17 cellular contexts compared by ENCODE assay signal in the genomic region with DNA sequence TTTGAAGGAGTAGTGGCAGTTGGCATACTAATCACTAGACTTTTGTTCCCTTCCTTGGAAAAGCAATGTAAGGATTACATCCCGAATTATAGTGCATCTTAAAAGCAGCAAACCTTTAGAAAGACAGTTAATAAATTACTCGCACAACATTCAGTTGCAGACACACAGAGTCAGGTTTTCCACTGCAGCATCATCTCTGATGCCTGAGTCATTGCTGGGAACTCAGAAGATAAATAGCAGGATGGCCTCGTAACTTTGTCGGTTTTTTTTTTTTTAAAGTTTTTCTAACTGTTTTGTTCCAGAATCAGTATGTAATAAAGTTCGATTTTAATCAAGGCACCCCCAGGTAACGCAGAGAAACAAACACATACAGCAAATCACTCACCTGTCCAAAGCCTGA. TPM values are rescaled to one million over a fixed set of nuclear protein-coding genes. Genes with fewer than 3 reads are reported as not detected.
DNase-seq lines count a peak whose midpoint lies in the region; ATAC-seq and TF ChIP-seq lines count a peak whose summit lies in the region.
"Had no signal": no experiment of that assay in that cellular context is flagged by ENCODE, and none has a peak within 500 bp of the region (broad histone marks: within the 10 kb centered on the region; RNA-seq: fewer than 3 reads in every experiment).

No MANE protein-coding gene starts in this region.

- H3K27ac Mint-ChIP-seq in activated T-cell treated with anti-CD3 and anti-CD28 coated beads, Interleukin-2, amount 50 U/mL, for 72 hours, result peak overlapping the region; percentile 93

- no peaks in the 10 kb centered on the region for H3K9me3 Mint-ChIP-seq in activated T-cell treated with anti-CD3 and anti-CD28 coated beads, Interleukin-2, amount 50 U/mL, for 72 hours

- peaks cover 17 to 30% of the 10 kb centered on the region in 2 donors for H3K36me3 Mint-ChIP-seq in activated T-cell treated with anti-CD3 and anti-CD28 coated beads, Interleukin-2, amount 50 U/mL, for 72 hours (ENCODE audit: insufficient read depth in 2 of 2)

- H3K4me3 ChIP-seq in fibroblast of mammary gland (ENCODE audit: control insufficient read depth, low read depth, low read length), result no peak overlapping the region
- H3K4me3 ChIP-seq: gastrocnemius medialis, GM12878, upper lobe of right lung had no signal

- peak; percentile 44 to 61 for ATAC-seq in activated T-cell treated with anti-CD3 and anti-CD28 coated beads, Interleukin-2, amount 50 U/mL, for 72 hours (replicated peaks in 1 of 2)
- ATAC-seq: gastrocnemius medialis, GM12878, upper lobe of right lung had no signal

- peak overlapping the region in 1 of 2 donors; percentile 43 for H3K4me3 Mint-ChIP-seq in activated T-cell treated with anti-CD3 and anti-CD28 coated beads, Interleukin-2, amount 50 U/mL, for 72 hours

- DNase-seq in stimulated activated CD4-positive, alpha-beta T cell treated with anti-CD3 and anti-CD28 coated beads, Interleukin-1b, Interleukin-23, amount 100 ng/mL, for 48 hours, result peak; percentile 48
- DNase-seq in stimulated activated CD4-positive, alpha-beta T cell treated with anti-CD3 and anti-CD28 coated beads, Interleukin-4, amount 100 ng/mL, for 1 hour, result no peak
- peak in 1 of 2 donors; percentile 25 for DNase-seq in activated T-cell treated with anti-CD3 and anti-CD28 coated beads, Interleukin-2, amount 50 U/mL, for 72 hours
- DNase-seq in fibroblast of mammary gland (ENCODE audit: low read depth) (peak; percentile 48), UCSD-AML1 (lab: John Stamatoyannopoulos, UW; ENCODE audit: unreplicated experiment) (no peak), NCI-H1694 treated with DMSO at 0.1 percent for 48 hours (lab: John Stamatoyannopoulos, UW) (no peak), amniotic stem cell (lab: John Stamatoyannopoulos, UW) (no peak)
- DNase-seq in activated CD8-positive, alpha-beta memory T cell treated with anti-CD3 and anti-CD28 coated beads, Interleukin-2, amount 50 U/mL, for 4 hours, result no peak
- DNase-seq: amygdala; effector CD8-positive, alpha-beta T cell; gastrocnemius medialis; NCI-H446; posterior cingulate gyrus; stimulated activated CD8-positive, alpha-beta memory T cell treated with anti-CD3 and anti-CD28 coated beads, Interleukin-4, amount 100 ng/mL, for 48 hours; upper lobe of right lung had no signal

- no peaks in the 10 kb centered on the region for H3K27me3 Mint-ChIP-seq in activated T-cell treated with anti-CD3 and anti-CD28 coated beads, Interleukin-2, amount 50 U/mL, for 72 hours (ENCODE audit: low read depth)

- H3K4me1 Mint-ChIP-seq in activated T-cell treated with anti-CD3 and anti-CD28 coated beads, Interleukin-2, amount 50 U/mL, for 72 hours (ENCODE audit: low read depth), result peaks cover 61% of the 10 kb centered on the region

- TF ChIP-seq CTCF in fibroblast of mammary gland (conservative IDR thresholded peaks at IDR 0.05; ENCODE audit: control insufficient read depth, insufficient read depth, low read depth, low read length), result no peak

RNA-seq across cellular contexts. Expression of a gene that starts 34.3 kb away (rescaled TPM):
- total RNA-seq in activated T-cell treated with anti-CD3 and anti-CD28 coated beads, Interleukin-2, amount 50 U/mL, for 72 hours, result not detected
- total RNA-seq: gastrocnemius medialis, GM12878, mononuclear cell, upper lobe of right lung had no signal

Comparison
In these comparisons a context has a peak if more than half of its experiments do, and no peak if none do; other contexts are left out.
1. DNase-seq: peak in stimulated activated CD4-positive, alpha-beta T cell treated with anti-CD3 and anti-CD28 coated beads, Interleukin-1b, Interleukin-23, amount 100 ng/mL, for 48 hours (single experiment) and fibroblast of mammary gland (single experiment); none in stimulated activated CD4-positive, alpha-beta T cell treated with anti-CD3 and anti-CD28 coated beads, Interleukin-4, amount 100 ng/mL, for 1 hour (single experiment), activated CD8-positive, alpha-beta memory T cell treated with anti-CD3 and anti-CD28 coated beads, Interleukin-2, amount 50 U/mL, for 4 hours (single experiment), UCSD-AML1 (single experiment), NCI-H1694 treated with DMSO at 0.1 percent for 48 hours (single experiment) and amniotic stem cell (single experiment).